ENCODE assay signal across 10 cellular contexts in the genomic region with DNA sequence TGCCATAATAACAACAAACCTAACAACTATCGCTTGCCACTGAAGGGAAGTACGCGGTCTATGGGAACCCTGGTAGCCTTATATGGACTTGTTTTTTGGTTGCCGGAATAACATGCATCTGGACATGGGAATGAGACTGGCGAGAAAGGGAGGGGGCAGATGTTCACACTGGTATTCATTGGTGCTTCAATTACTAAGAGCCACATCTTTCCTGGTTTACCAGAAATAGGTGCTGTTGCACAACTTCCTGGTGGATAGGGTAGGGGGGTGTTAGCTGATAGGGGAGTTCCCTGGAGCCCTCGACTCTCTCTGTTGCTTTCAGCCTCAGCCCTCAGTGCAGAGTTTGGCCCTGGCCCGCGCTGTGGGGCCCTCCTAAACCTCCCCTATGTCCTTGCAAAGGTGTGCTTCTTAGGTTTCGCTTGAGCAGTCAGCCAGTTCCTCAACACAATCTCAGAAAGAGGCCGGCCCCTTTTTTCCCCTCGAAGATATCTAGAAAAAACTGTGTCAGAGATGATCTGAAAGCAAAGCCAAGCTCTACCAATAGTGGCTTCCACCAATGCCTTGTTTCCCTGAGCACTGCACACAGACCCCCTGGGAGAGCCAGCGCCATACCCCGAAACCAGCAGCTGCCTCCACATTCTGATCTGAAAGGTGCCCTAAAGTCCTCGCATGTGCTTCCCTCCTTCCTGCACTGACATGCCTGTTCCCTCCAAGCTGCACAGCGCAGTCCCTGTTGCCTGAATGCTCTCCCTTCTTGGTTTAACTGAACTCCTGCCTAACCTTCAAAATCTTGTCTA. TPM values are rescaled to one million over a fixed set of nuclear protein-coding genes. Genes with fewer than 3 reads are reported as not detected.
DNase-seq lines count a peak whose midpoint lies in the region; ATAC-seq, FAIRE-seq and TF ChIP-seq lines count a peak whose summit lies in the region.
"Had no signal": no experiment of that assay in that cellular context is flagged by ENCODE, and none has a peak within 500 bp of the region (broad histone marks: within the 10 kb centered on the region; RNA-seq: fewer than 3 reads in every experiment).

No MANE protein-coding gene starts in this region.

- H3K9me1 ChIP-seq in endothelial cell of umbilical vein (replicated peaks; ENCODE audit: control insufficient read depth, extremely low read depth, insufficient read depth, low read length): no peaks in the 10 kb centered on the region

- H3K36me3 Mint-ChIP-seq in MCF 10A (ENCODE audit: insufficient read depth, unreplicated experiment): no peaks in the 10 kb centered on the region
- no peaks in the 10 kb centered on the region for H3K36me3 Mint-ChIP-seq in activated T-cell treated with anti-CD3 and anti-CD28 coated beads, Interleukin-2, amount 50 U/mL, for 72 hours (ENCODE audit: insufficient read depth in 2 of 2)

- ATAC-seq in HG03097 (IDR thresholded peaks at IDR 0.05; ENCODE audit: low FRiP score, unreplicated experiment) (peak; percentile 54), thoracic aorta (ENCODE audit: insufficient number of reproducible peaks, low FRiP score, low read depth) (no peak)
- no peak for ATAC-seq in activated T-cell treated with anti-CD3 and anti-CD28 coated beads, Interleukin-2, amount 50 U/mL, for 72 hours (replicated peaks in 1 of 2)

- H3K4me3 Mint-ChIP-seq in MCF 10A (ENCODE audit: unreplicated experiment): no peak overlapping the region
- H3K4me3 Mint-ChIP-seq in activated T-cell treated with anti-CD3 and anti-CD28 coated beads, Interleukin-2, amount 50 U/mL, for 72 hours: no peak overlapping the region

- peaks cover 11% of the 10 kb centered on the region for H3K27me3 Mint-ChIP-seq in MCF 10A (ENCODE audit: insufficient read depth, unreplicated experiment)
- H3K27me3 Mint-ChIP-seq in activated T-cell treated with anti-CD3 and anti-CD28 coated beads, Interleukin-2, amount 50 U/mL, for 72 hours (ENCODE audit: low read depth): peaks cover 6% of the 10 kb centered on the region

- dilution Hi-C loops in mammary epithelial cell (cut with HindIII; ENCODE audit: low sequenced_read_pairs): no loop called here
- dilution Hi-C loops in endothelial cell of umbilical vein (cut with MboI; ENCODE audit: extremely low pct_ligation_motif_present, low sequenced_read_pairs): no loop called here

- no peaks in the 10 kb centered on the region for H3K9me3 Mint-ChIP-seq in MCF 10A (ENCODE audit: unreplicated experiment)
- H3K9me3 Mint-ChIP-seq in activated T-cell treated with anti-CD3 and anti-CD28 coated beads, Interleukin-2, amount 50 U/mL, for 72 hours: no peaks in the 10 kb centered on the region

- no peak overlapping the region for H3K27ac ChIP-seq in mammary epithelial cell (ENCODE audit: insufficient read depth, low read depth, low read length)
- no peak overlapping the region for H3K27ac ChIP-seq in endothelial cell of umbilical vein (ENCODE audit: insufficient read depth, low read depth, low read length)
- no peak overlapping the region for H3K27ac ChIP-seq in thoracic aorta
- no peak overlapping the region for H3K27ac ChIP-seq in WERI-Rb-1

- POLR2A ChIA-PET in MCF 10A (lab: Yijun Ruan, JAX) (interaction anchor here (1.0 kb wide), 1 partner anchor 42 kb away, joined by 3 read pairs; no protein-coding TSS in a partner anchor), endothelial cell of umbilical vein (lab: Charles Lee) (no interaction called here)

- FAIRE-seq in endothelial cell of umbilical vein (lab: Jason Lieb, UNC): no peak

- H3K9me3 ChIP-seq in mammary epithelial cell (replicated peaks; ENCODE audit: insufficient read depth, low read length) (no peaks in the 10 kb centered on the region), endothelial cell of umbilical vein (replicated peaks; ENCODE audit: control insufficient read depth, insufficient read depth, low read length) (no peaks in the 10 kb centered on the region), thoracic aorta (no peaks in the 10 kb centered on the region), WERI-Rb-1 (ENCODE audit: severe bottlenecking) (peaks cover 3% of the 10 kb centered on the region)

- WGBS in mammary epithelial cell (ENCODE audit: low coverage, missing lambda C conversion rate): 75% methylated on average over 13 of the region's 15 CpGs

- H3K9ac ChIP-seq in mammary epithelial cell (ENCODE audit: insufficient read depth, low read length): no peak overlapping the region
- H3K9ac ChIP-seq in endothelial cell of umbilical vein (replicated peaks; ENCODE audit: extremely low read depth, insufficient read depth, low read length): no peak overlapping the region

- H3K4me1 Mint-ChIP-seq in MCF 10A (ENCODE audit: insufficient read depth, unreplicated experiment): peaks cover 14% of the 10 kb centered on the region
- H3K4me1 Mint-ChIP-seq in activated T-cell treated with anti-CD3 and anti-CD28 coated beads, Interleukin-2, amount 50 U/mL, for 72 hours (ENCODE audit: low read depth): no peaks in the 10 kb centered on the region

- H4K20me1 ChIP-seq in mammary epithelial cell (ENCODE audit: insufficient read depth, low read length): no peaks in the 10 kb centered on the region
- no peaks in the 10 kb centered on the region for H4K20me1 ChIP-seq in endothelial cell of umbilical vein (replicated peaks; ENCODE audit: control insufficient read depth, extremely low read depth, insufficient read depth, low read length)

- H3K27me3 ChIP-seq in mammary epithelial cell (ENCODE audit: insufficient read depth, low read length) (no peaks in the 10 kb centered on the region), endothelial cell of umbilical vein (ENCODE audit: control insufficient read depth in 2 of 2, insufficient read depth in 2 of 2, low read length in 2 of 2) (no peaks in the 10 kb centered on the region), thoracic aorta (replicated peaks; ENCODE audit: insufficient read depth) (no peaks in the 10 kb centered on the region), WERI-Rb-1 (ENCODE audit: insufficient read depth, low read depth, severe bottlenecking) (no peaks in the 10 kb centered on the region)

- TF ChIP-seq CTCF in MCF 10A (IDR thresholded peaks at IDR 0.05; ENCODE audit: unreplicated experiment): no peak
- no peak for TF ChIP-seq CTCF in mammary epithelial cell (conservative IDR thresholded peaks at IDR 0.05 in 1 of 2, IDR thresholded peaks at IDR 0.05 in 1 of 2; ENCODE audit: extremely low read depth in 1 of 2, insufficient read depth in 1 of 2, low read depth in 1 of 2, low read length in 2 of 2)
- no peak for TF ChIP-seq CTCF in endothelial cell of umbilical vein (IDR thresholded peaks at IDR 0.05; ENCODE audit: extremely low read depth in 1 of 2, insufficient read depth in 1 of 2, low read depth in 1 of 2, low read length in 2 of 2)
- no peak for TF ChIP-seq CTCF in thoracic aorta (IDR thresholded peaks at IDR 0.05)
- TF ChIP-seq CTCF in WERI-Rb-1 (IDR thresholded peaks at IDR 0.05; ENCODE audit: low read depth, low read length): no peak

- TF ChIP-seq POLR2A in endothelial cell of umbilical vein (IDR thresholded peaks at IDR 0.05; ENCODE audit: low read depth, low read length): no peak

- DNase-seq in MCF 10A (ENCODE audit: unreplicated experiment) (peak; percentile 45), mammary epithelial cell (no peak), endothelial cell of umbilical vein (ENCODE audit: low read depth, low spot score) (peak; percentile 16), thoracic aorta (ENCODE audit: low spot score) (no peak), GM19240 (ENCODE audit: insufficient read length, low spot score) (no peak), WERI-Rb-1 (no peak)
- no peak for DNase-seq in activated T-cell treated with anti-CD3 and anti-CD28 coated beads, Interleukin-2, amount 50 U/mL, for 72 hours
- DNase-seq: activated naive CD4-positive, alpha-beta T cell; stimulated activated naive CD4-positive, alpha-beta T cell treated with Interleukin-2 at 50 U/mL for 16 hours had no signal

- BruUV-seq in MCF 10A (replicated peaks; lab: Mats Ljungman, UMichigan) (no TSS peak), mammary epithelial cell (replicated peaks; lab: Mats Ljungman, UMichigan) (no TSS peak), endothelial cell of umbilical vein (replicated peaks; lab: Mats Ljungman, UMichigan) (no TSS peak)

- H3K4me1 ChIP-seq in mammary epithelial cell (ENCODE audit: insufficient read depth, low read length) (no peaks in the 10 kb centered on the region), endothelial cell of umbilical vein (ENCODE audit: control insufficient read depth, extremely low read depth, insufficient read depth, low read length) (no peaks in the 10 kb centered on the region), thoracic aorta (ENCODE audit: control insufficient read depth in 1 of 2, low read depth in 2 of 2) (no peaks in the 10 kb centered on the region)

- H2AFZ ChIP-seq in mammary epithelial cell (ENCODE audit: low read depth, low read length) (no peak overlapping the region), endothelial cell of umbilical vein (ENCODE audit: low read depth, low read length) (peak overlapping the region; percentile 19)

- in situ Hi-C loops in mammary epithelial cell (cut with MboI; ENCODE audit: low sequenced_read_pairs in 2 of 2): no loop called here

- no peak overlapping the region for H3K4me3 ChIP-seq in mammary epithelial cell (replicated peaks in 1 of 3; ENCODE audit: insufficient read depth in 1 of 3, low read depth in 2 of 3, low read length in 3 of 3)
- no peak overlapping the region for H3K4me3 ChIP-seq in endothelial cell of umbilical vein (replicated peaks in 1 of 3; ENCODE audit: insufficient read depth in 1 of 3, low read depth in 1 of 3, low read length in 3 of 3)
- peak overlapping the region; percentile 2 for H3K4me3 ChIP-seq in thoracic aorta
- H3K4me3 ChIP-seq in WERI-Rb-1 (ENCODE audit: low read depth, low read length): no peak overlapping the region

- H3K79me2 ChIP-seq in mammary epithelial cell (ENCODE audit: insufficient read depth, low read length): no peaks in the 10 kb centered on the region
- no peaks in the 10 kb centered on the region for H3K79me2 ChIP-seq in endothelial cell of umbilical vein (ENCODE audit: control insufficient read depth, insufficient read depth, low read length)

- no peaks in the 10 kb centered on the region for H3K36me3 ChIP-seq in mammary epithelial cell (ENCODE audit: insufficient read depth, low read length)
- no peaks in the 10 kb centered on the region for H3K36me3 ChIP-seq in endothelial cell of umbilical vein (ENCODE audit: control insufficient read depth in 2 of 2, extremely low read depth in 1 of 2, insufficient read depth in 2 of 2, low read length in 2 of 2)
- no peaks in the 10 kb centered on the region for H3K36me3 ChIP-seq in thoracic aorta
- H3K36me3 ChIP-seq in WERI-Rb-1: no peaks in the 10 kb centered on the region

- no peak overlapping the region for H3K27ac Mint-ChIP-seq in MCF 10A (ENCODE audit: low read depth, unreplicated experiment)
- no peak overlapping the region for H3K27ac Mint-ChIP-seq in activated T-cell treated with anti-CD3 and anti-CD28 coated beads, Interleukin-2, amount 50 U/mL, for 72 hours

- CTCF ChIA-PET in MCF 10A (lab: Yijun Ruan, JAX) (interaction anchor here (0.5 kb wide), 1 partner anchor 45 kb away, joined by 4 read pairs; no protein-coding TSS in a partner anchor), mammary epithelial cell (lab: Charles Lee; ENCODE audit: low non-redundant PET) (no interaction called here), endothelial cell of umbilical vein (lab: Charles Lee) (interaction anchor here (0.7 kb wide), 1 partner anchor 58 kb away, joined by 4 read pairs; no protein-coding TSS in a partner anchor)

- H3K4me2 ChIP-seq in mammary epithelial cell (ENCODE audit: insufficient read depth, low read depth, low read length) (no peak overlapping the region), endothelial cell of umbilical vein (ENCODE audit: insufficient read depth, low read length) (no peak overlapping the region)

- intact Hi-C loops in MCF 10A (cut with micrococcal nuclease) (no loop called here), mammary epithelial cell (cut with micrococcal nuclease) (loop anchor here (5.0 kb wide), 1 partner anchor 195 kb away; no protein-coding TSS in a partner anchor), endothelial cell of umbilical vein (cut with micrococcal nuclease) (no loop called here)

RNA-seq across cellular contexts. Expression of a gene that starts 13.5 kb away (rescaled TPM):
- total RNA-seq in MCF 10A (2022) (1.5 and 4.4 TPM in 2 replicates), mammary epithelial cell (1 to 10 TPM in 1 of 2 donors, not detected in 1; 5.2 TPM), endothelial cell of umbilical vein (2.3 and 4.3 TPM in 2 replicates), thoracic aorta (10 to 100 TPM; 30.1 to 66.6 TPM)
- polyA plus RNA-seq in mammary epithelial cell (3.1 TPM), endothelial cell of umbilical vein (2.1 and 2.2 TPM in 2 replicates)
- polyA minus RNA-seq in mammary epithelial cell (13.3 TPM), endothelial cell of umbilical vein (1.5 and 6.0 TPM in 2 replicates)
- 1.9 and 3.3 TPM in 2 replicates for polyA plus RNA-seq in endothelial cell of umbilical vein (2011; cell fraction: cytosol; rRNA removed)
- 5.2 and 8.0 TPM in 2 replicates for polyA plus RNA-seq in endothelial cell of umbilical vein (2011; cell fraction: nucleus; rRNA removed)
- polyA plus RNA-seq in endothelial cell of umbilical vein (2012): 3.3 and 4.4 TPM in 2 replicates
- not detected for polyA minus RNA-seq in endothelial cell of umbilical vein (2011; cell fraction: cytosol; rRNA and poly(A)+ RNA removed)
- 2.4 and 3.8 TPM in 2 replicates for polyA minus RNA-seq in endothelial cell of umbilical vein (2011; cell fraction: nucleus; rRNA and poly(A)+ RNA removed)
- total RNA-seq in activated T-cell treated with anti-CD3 and anti-CD28 coated beads, Interleukin-2, amount 50 U/mL, for 72 hours: 1 to 10 TPM; 3.9 to 4.7 TPM

Comparison
In these comparisons a context has a peak if more than half of its experiments do, and no peak if none do; other contexts are left out.
1. DNase-seq: peak in MCF 10A (single experiment) and endothelial cell of umbilical vein (single experiment); none in mammary epithelial cell (single experiment), thoracic aorta (single experiment), activated T-cell treated with anti-CD3 and anti-CD28 coated beads, Interleukin-2, amount 50 U/mL, for 72 hours (0 of 2), GM19240 (single experiment) and WERI-Rb-1 (single experiment).